ENCODE assay signal across 7 cellular contexts in the genomic region with DNA sequence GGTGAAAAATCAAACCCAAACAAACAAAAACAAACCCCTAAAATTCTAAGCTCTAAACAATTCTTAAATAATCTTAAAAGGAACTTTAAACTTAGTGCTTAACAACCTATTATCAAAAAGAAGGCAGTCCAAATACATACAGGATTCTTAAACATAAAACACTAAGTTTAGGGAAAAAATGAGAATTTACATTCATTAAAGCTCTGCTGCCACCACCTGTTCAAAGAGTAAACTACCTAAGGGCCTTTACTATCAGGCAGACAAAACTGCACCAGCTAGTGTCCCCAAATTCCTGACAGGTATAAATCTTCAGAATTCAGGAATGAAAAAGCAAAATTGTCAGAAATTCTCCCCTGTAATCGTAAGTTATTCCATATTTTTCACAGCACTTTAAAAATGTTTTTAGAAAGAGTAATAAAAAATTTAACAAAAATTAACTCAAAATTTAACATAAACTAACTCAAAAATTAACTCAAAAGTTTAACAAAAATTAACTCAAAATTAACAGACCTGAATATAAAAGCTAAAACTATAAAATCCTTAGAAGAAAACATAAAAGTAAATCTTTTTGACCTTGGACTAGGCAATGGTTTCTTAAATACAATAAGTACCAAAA. TPM values are rescaled to one million over a fixed set of nuclear protein-coding genes. Genes with fewer than 3 reads are reported as not detected.
DNase-seq lines count a peak whose midpoint lies in the region; ATAC-seq and TF ChIP-seq lines count a peak whose summit lies in the region.

No MANE protein-coding gene starts in this region.

- intact Hi-C loops in left colon (cut with DNase I, micrococcal nuclease): no loop called here

- H3K27me3 ChIP-seq in adipocyte (replicated peaks; ENCODE audit: control insufficient read depth, insufficient read depth, low read length): no peaks in the 10 kb centered on the region

- H3K36me3 ChIP-seq in adipocyte (ENCODE audit: control insufficient read depth, insufficient read depth, low read length, severe bottlenecking): no peaks in the 10 kb centered on the region

- peak; percentile 63 for TF ChIP-seq CTCF in GM10266 (IDR thresholded peaks at IDR 0.05; ENCODE audit: control insufficient read depth, insufficient read depth, low read depth, missing control alignments)

- H3K9me3 ChIP-seq in adipocyte (ENCODE audit: control insufficient read depth, low read length): no peaks in the 10 kb centered on the region

- peak; percentile 62 for ATAC-seq in left colon
- ATAC-seq in HG03097 (IDR thresholded peaks at IDR 0.05; ENCODE audit: low FRiP score, unreplicated experiment): no peak
- no peak for ATAC-seq in GM19467 (IDR thresholded peaks at IDR 0.05; ENCODE audit: unreplicated experiment)

- no peak overlapping the region for H3K9ac ChIP-seq in adipocyte (ENCODE audit: low read length)

- H3K4me3 ChIP-seq in adipocyte (ENCODE audit: low read length): no peak overlapping the region

- DNase-seq in GM10266 (ENCODE audit: extremely low spot score): peak; percentile 6
- DNase-seq in HPDE6-E6E7 (ENCODE audit: extremely low spot score): peak; percentile 3
- DNase-seq in adipocyte (ENCODE audit: low read depth): peak; percentile 51
- no peak for DNase-seq in left colon
- no peak for DNase-seq in NOMO-1 treated with DMSO at 0.1 percent for 48 hours (lab: John Stamatoyannopoulos, UW; ENCODE audit: unreplicated experiment)

- H3K4me1 ChIP-seq in adipocyte (ENCODE audit: control insufficient read depth, insufficient read depth, low read length): no peaks in the 10 kb centered on the region

RNA-seq across cellular contexts. Expression of a gene that starts 55.1 kb away (rescaled TPM):
- 10 to 100 TPM; 61.3 to 78.5 TPM for total RNA-seq in left colon

Comparison
In these comparisons a context has a peak if more than half of its experiments do, and no peak if none do; other contexts are left out.
1. DNase-seq: peak in GM10266 (single experiment), HPDE6-E6E7 (single experiment) and adipocyte (single experiment); none in left colon (0 of 2) and NOMO-1 treated with DMSO at 0.1 percent for 48 hours (single experiment).